ENCODE assay signal across 2 cellular contexts in genomic region chr9:27053369-27054057, GRCh38.
TF ChIP-seq lines count a peak whose summit lies in the region.

No MANE protein-coding gene starts in this region.

TF ChIP-seq in A549, 52 proteins besides CTCF, POLR2A, EP300 and RAD21:
- TF ChIP-seq RNF2 (IDR thresholded peaks at IDR 0.05; ENCODE audit: borderline replicate concordance, low read depth) = no peak
- TF ChIP-seq BHLHE40 (IDR thresholded peaks at IDR 0.05; ENCODE audit: low read depth, low read length) = no peak
- no peak for TF ChIP-seq CBX8 (IDR thresholded peaks at IDR 0.05)

TF ChIP-seq in endothelial cell of umbilical vein, 7 proteins besides CTCF, POLR2A, EP300 and RAD21:
- TF ChIP-seq GATA2 (IDR thresholded peaks at IDR 0.05; ENCODE audit: insufficient read depth, insufficient read length, low read depth, low read length) = peak; percentile 94
- TF ChIP-seq, protein P1, sequence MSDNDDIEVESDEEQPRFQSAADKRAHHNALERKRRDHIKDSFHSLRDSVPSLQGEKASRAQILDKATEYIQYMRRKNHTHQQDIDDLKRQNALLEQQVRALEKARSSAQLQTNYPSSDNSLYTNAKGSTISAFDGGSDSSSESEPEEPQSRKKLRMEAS (IDR thresholded peaks at IDR 0.05; ENCODE audit: insufficient read depth, insufficient read length) = no peak
- TF ChIP-seq EZH2 (IDR thresholded peaks at IDR 0.05; ENCODE audit: borderline replicate concordance, low read depth, low read length, severe bottlenecking) = no peak
- peak; percentile 31 for TF ChIP-seq MYC (IDR thresholded peaks at IDR 0.05; ENCODE audit: low read depth, low read length)
- peak; percentile 32 for TF ChIP-seq FOS (IDR thresholded peaks at IDR 0.05; ENCODE audit: borderline replicate concordance, insufficient read depth, low read length)
- TF ChIP-seq POLR2AphosphoS5 (IDR thresholded peaks at IDR 0.05; ENCODE audit: insufficient read depth, low read depth, low read length) = peak; percentile 68
- peak; percentile 56 for TF ChIP-seq JUN (IDR thresholded peaks at IDR 0.05; ENCODE audit: borderline replicate concordance, insufficient read depth, insufficient read length, low read depth)
